Comparison of ENCODE assay signal across 21 cellular contexts in the genomic region with DNA sequence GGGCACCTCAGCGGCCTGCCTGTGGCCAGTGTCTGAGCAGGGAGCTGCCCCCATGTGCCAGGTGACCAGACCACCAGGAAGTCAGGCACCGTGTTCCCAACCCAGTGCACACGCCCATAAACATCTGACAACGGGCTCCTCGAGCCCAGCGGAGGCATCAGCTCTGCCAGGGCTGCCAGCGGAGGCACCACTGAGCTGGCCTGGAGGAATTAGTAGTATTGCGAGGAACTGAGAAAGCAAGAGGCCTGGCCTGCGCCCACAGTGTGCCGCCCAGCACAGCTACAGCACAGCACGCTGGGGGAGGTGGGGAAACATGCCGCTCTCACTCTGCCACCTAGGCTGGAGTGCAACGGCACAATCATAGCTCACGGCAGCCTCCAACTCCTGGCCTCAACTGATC. TPM values are rescaled to one million over a fixed set of nuclear protein-coding genes. Genes with fewer than 3 reads are reported as not detected.
A peak's percentile ranks its signal among the peaks of the same experiment; 100 is the strongest.
DNase-seq lines count a peak whose midpoint lies in the region; ATAC-seq, FAIRE-seq and TF ChIP-seq lines count a peak whose summit lies in the region.
"Had no signal": no experiment of that assay in that cellular context is flagged by ENCODE, and none has a peak within 500 bp of the region (broad histone marks: within the 10 kb centered on the region; RNA-seq: fewer than 3 reads in every experiment).

No MANE protein-coding gene starts in this region.

- H3K4me2 ChIP-seq in HCT116 (ENCODE audit: low read length) (no peak overlapping the region), OCI-LY7 (ENCODE audit: low read length) (no peak overlapping the region), H1 (ENCODE audit: insufficient read depth in 1 of 2, low read depth in 2 of 2, low read length in 2 of 2) (no peak overlapping the region)

- RAD21 ChIA-PET in HCT116 (lab: Charles Lee; ENCODE audit: low non-redundant PET in 1 of 2, low total read pairs in 2 of 2, uncharacterized antibody in 2 of 2, unreplicated experiment in 2 of 2): no interaction called here

- H3K9ac ChIP-seq in HCT116 (ENCODE audit: low read length) (no peak overlapping the region), H1 (replicated peaks in 1 of 4; ENCODE audit: extremely low read depth in 1 of 4, low read depth in 3 of 4, low read length in 3 of 4) (no peak overlapping the region)

- H3K27ac Mint-ChIP-seq in natural killer cell treated with Interleukin-12 subunit alpha and Interleukin-12 subunit beta and Interleukin-15 and Interleukin-18, amount 100 ng/mL, for 72 hours: no peak overlapping the region
- H3K27ac Mint-ChIP-seq: T-helper 17 cell had no signal

- no peaks in the 10 kb centered on the region for H3K23me2 ChIP-seq in H1 (ENCODE audit: low read depth, low read length)

- H4K8ac ChIP-seq in H1 (ENCODE audit: extremely low read depth, insufficient read depth, low read length): no peak overlapping the region

- no peak overlapping the region for H4K91ac ChIP-seq in H1 (replicated peaks; ENCODE audit: insufficient read length, low read length)

- in situ Hi-C loops in KBM-7 (cut with MboI; ENCODE audit: low pct_unique_long_range_greater_than_20kb, low sequenced_read_pairs): no loop called here

- no peak for TF ChIP-seq EP300 in H1 (IDR thresholded peaks at IDR 0.05; ENCODE audit: borderline replicate concordance in 1 of 2, low read depth in 2 of 2, low read length in 2 of 2)

- DNase-seq in ELF-1 (ENCODE audit: low read depth, low spot score) (peak; percentile 3), HCT116 (ENCODE audit: low read depth, low spot score) (no peak), OCI-LY7 (ENCODE audit: low spot score) (no peak), H1 (ENCODE audit: low read depth in 1 of 2, low spot score in 2 of 2) (peak in 1 of 2 experiments; percentile 49), KBM-7 (no peak), heart left ventricle (no peak)
- DNase-seq in natural killer cell treated with Interleukin-12 subunit alpha and Interleukin-12 subunit beta and Interleukin-15 and Interleukin-18, amount 100 ng/mL, for 72 hours (ENCODE audit: low spot score): no peak
- DNase-seq: AML-193, DMS79 treated with DMSO at 0.1 percent for 48 hours, HCEC 1CT, MM.1S, NCI-H1417, NCI-H187, NCI-H2227 treated with DMSO at 0.1 percent for 48 hours, NCI-H524, NCI-H82, SJCRH30, T-helper 17 cell had no signal

- no peaks in the 10 kb centered on the region for H4K20me1 ChIP-seq in HCT116 (ENCODE audit: insufficient read depth)
- no peaks in the 10 kb centered on the region for H4K20me1 ChIP-seq in OCI-LY7 (ENCODE audit: insufficient read depth, low read length)
- peaks cover 0 to 3% of the 10 kb centered on the region in 2 experiments for H4K20me1 ChIP-seq in H1 (replicated peaks in 1 of 2; ENCODE audit: control insufficient read depth in 1 of 2, insufficient read depth in 2 of 2, low read length in 2 of 2)

- H3K36me3 ChIP-seq in HCT116 (ENCODE audit: control insufficient read depth in 1 of 2, insufficient read depth in 2 of 2, low read length in 2 of 2) (peaks cover 13 to 14% of the 10 kb centered on the region in 2 experiments; a peak in 3 of 4 replicates), OCI-LY7 (ENCODE audit: insufficient read depth, low read length) (peaks cover 28% of the 10 kb centered on the region), H1 (ENCODE audit: control insufficient read depth in 2 of 4, insufficient read depth in 4 of 4, low read length in 3 of 4) (peaks cover 0 to 26% (median 14%) of the 10 kb centered on the region in 4 experiments; a peak in 5 of 8 replicates), heart left ventricle (peaks cover 0 to 78% (median 68%) of the 10 kb centered on the region in 9 donors)
- H3K36me3 ChIP-seq: SJCRH30 had no signal

- H3K27me3 ChIP-seq in HCT116 (ENCODE audit: insufficient read depth, low read length): no peaks in the 10 kb centered on the region
- H3K27me3 ChIP-seq in H1 (replicated peaks in 1 of 4; ENCODE audit: control insufficient read depth in 3 of 4, extremely low read depth in 1 of 4, insufficient read depth in 3 of 4, low read length in 3 of 4): no peaks in the 10 kb centered on the region
- no peaks in the 10 kb centered on the region for H3K27me3 ChIP-seq in heart left ventricle
- H3K27me3 ChIP-seq: SJCRH30 had no signal

- no peak overlapping the region for H2BK15ac ChIP-seq in H1 (ENCODE audit: low read length)

- no peak overlapping the region for H4K5ac ChIP-seq in H1 (ENCODE audit: insufficient read length, low read depth, low read length)

- FAIRE-seq in H1 (lab: Jason Lieb, UNC): no peak
- FAIRE-seq: D721Med, G401.6 had no signal

- no peaks in the 10 kb centered on the region for H3K36me3 Mint-ChIP-seq in natural killer cell treated with Interleukin-12 subunit alpha and Interleukin-12 subunit beta and Interleukin-15 and Interleukin-18, amount 100 ng/mL, for 72 hours

- no peaks in the 10 kb centered on the region for H3K27me3 Mint-ChIP-seq in natural killer cell treated with Interleukin-12 subunit alpha and Interleukin-12 subunit beta and Interleukin-15 and Interleukin-18, amount 100 ng/mL, for 72 hours
- H3K27me3 Mint-ChIP-seq: T-helper 17 cell had no signal

- H3K79me2 ChIP-seq in HCT116 (ENCODE audit: insufficient read depth, low read length) (no peaks in the 10 kb centered on the region), OCI-LY7 (ENCODE audit: insufficient read depth, low read depth, low read length) (no peaks in the 10 kb centered on the region), H1 (ENCODE audit: control insufficient read depth in 1 of 2, insufficient read depth in 2 of 2, low read length in 2 of 2) (no peaks in the 10 kb centered on the region)

- H3K4me1 ChIP-seq in HCT116 (ENCODE audit: control insufficient read depth in 1 of 2, insufficient read depth in 2 of 2, low read length in 2 of 2): no peaks in the 10 kb centered on the region
- no peaks in the 10 kb centered on the region for H3K4me1 ChIP-seq in OCI-LY7 (ENCODE audit: insufficient read depth, low read length, poor library complexity, severe bottlenecking)
- H3K4me1 ChIP-seq in H1 (replicated peaks in 1 of 4; ENCODE audit: control insufficient read depth in 3 of 4, insufficient read depth in 4 of 4, low read length in 3 of 4): no peaks in the 10 kb centered on the region
- peaks cover 0 to 16% (median 3%) of the 10 kb centered on the region in 12 donors for H3K4me1 ChIP-seq in heart left ventricle

- H3K9me3 Mint-ChIP-seq in natural killer cell treated with Interleukin-12 subunit alpha and Interleukin-12 subunit beta and Interleukin-15 and Interleukin-18, amount 100 ng/mL, for 72 hours: no peaks in the 10 kb centered on the region

- no peak overlapping the region for H3K4ac ChIP-seq in H1 (replicated peaks; ENCODE audit: insufficient read length, low read depth, low read length)

- CTCF ChIA-PET in HCT116 (lab: Charles Lee): no interaction called here
- CTCF ChIA-PET in OCI-LY7 (lab: Charles Lee; ENCODE audit: unreplicated experiment): no interaction called here
- CTCF ChIA-PET in H1 (lab: Charles Lee; ENCODE audit: partially characterized antibody): interaction anchor here (0.6 to 1.1 kb wide), 6 partner anchors 11 to 492 kb away, joined by 3 to 4 read pairs (median 3); no protein-coding TSS in a partner anchor

- H2AFZ ChIP-seq in HCT116 (ENCODE audit: low read depth, low read length, poor library complexity, severe bottlenecking): no peak overlapping the region
- no peak overlapping the region for H2AFZ ChIP-seq in OCI-LY7 (ENCODE audit: low read length)
- H2AFZ ChIP-seq in H1 (ENCODE audit: low read length): no peak overlapping the region

- POLR2A ChIA-PET in HCT116 (lab: Charles Lee): no interaction called here
- POLR2A ChIA-PET in OCI-LY7 (lab: Charles Lee): no interaction called here
- POLR2A ChIA-PET in H1 (lab: Charles Lee; ENCODE audit: partially characterized antibody): interaction anchor here (1.0 kb wide), 1 partner anchor 9 kb away, joined by 3 read pairs; no protein-coding TSS in a partner anchor

- H3K9me3 ChIP-seq in HCT116 (ENCODE audit: control insufficient read depth in 1 of 2, insufficient read depth in 1 of 2, low read depth in 1 of 2, low read length in 2 of 2) (no peaks in the 10 kb centered on the region), OCI-LY7 (ENCODE audit: low read length) (no peaks in the 10 kb centered on the region), H1 (ENCODE audit: insufficient read depth in 2 of 2, low read depth in 1 of 2, low read length in 1 of 2) (no peaks in the 10 kb centered on the region), heart left ventricle (no peaks in the 10 kb centered on the region)
- H3K9me3 ChIP-seq: SJCRH30 had no signal

- H3K9me2 ChIP-seq in HCT116 (ENCODE audit: insufficient read depth): no peaks in the 10 kb centered on the region
- H3K9me2 ChIP-seq in OCI-LY7 (ENCODE audit: insufficient read depth, low read length): no peaks in the 10 kb centered on the region

- H3K18ac ChIP-seq in H1 (ENCODE audit: extremely low read depth, low read length): no peak overlapping the region

- H2BK120ac ChIP-seq in H1 (replicated peaks; ENCODE audit: low read depth, low read length): no peak overlapping the region

- no peak overlapping the region for H2AK5ac ChIP-seq in H1 (ENCODE audit: low read depth, low read length)

- peaks cover 0 to 2% of the 10 kb centered on the region in 2 donors for H3K4me1 Mint-ChIP-seq in natural killer cell treated with Interleukin-12 subunit alpha and Interleukin-12 subunit beta and Interleukin-15 and Interleukin-18, amount 100 ng/mL, for 72 hours (ENCODE audit: low read depth in 2 of 2)
- H3K4me1 Mint-ChIP-seq: T-helper 17 cell had no signal

- intact Hi-C loops in HCT116 (cut with micrococcal nuclease): no loop called here
- intact Hi-C loops in OCI-LY7 (cut with micrococcal nuclease; ENCODE audit: unreplicated experiment): no loop called here
- intact Hi-C loops in heart left ventricle (cut with DNase I): no loop called here

- H3K4me3 ChIP-seq in HCT116 (replicated peaks in 1 of 2; ENCODE audit: low read depth in 1 of 2, low read length in 2 of 2): no peak overlapping the region
- no peak overlapping the region for H3K4me3 ChIP-seq in OCI-LY7 (ENCODE audit: low read depth, low read length, poor library complexity, severe bottlenecking)
- no peak overlapping the region for H3K4me3 ChIP-seq in H1 (ENCODE audit: extremely low read depth in 1 of 4, insufficient read depth in 2 of 4, low read depth in 3 of 4, low read length in 4 of 4)
- no peak overlapping the region for H3K4me3 ChIP-seq in heart left ventricle
- H3K4me3 ChIP-seq: SJCRH30 had no signal

- no peak overlapping the region for H3K14ac ChIP-seq in H1 (ENCODE audit: insufficient read length)

- TF ChIP-seq POLR2A in HCT116 (IDR thresholded peaks at IDR 0.05; ENCODE audit: borderline replicate concordance, extremely low read depth, insufficient read depth, insufficient read length): no peak
- TF ChIP-seq POLR2A in H1 (IDR thresholded peaks at IDR 0.05; ENCODE audit: control extremely low read depth in 1 of 2, low read depth in 2 of 2, low read length in 2 of 2): no peak
- no peak for TF ChIP-seq POLR2A in heart left ventricle (IDR thresholded peaks at IDR 0.05)

- BruUV-seq in HCT116 (replicated peaks; lab: Mats Ljungman, UMichigan) (no TSS peak), OCI-LY7 (replicated peaks; lab: Mats Ljungman, UMichigan) (no TSS peak)

- no peak overlapping the region for H3K4me3 Mint-ChIP-seq in natural killer cell treated with Interleukin-12 subunit alpha and Interleukin-12 subunit beta and Interleukin-15 and Interleukin-18, amount 100 ng/mL, for 72 hours
- H3K4me3 Mint-ChIP-seq: T-helper 17 cell had no signal

- no peak overlapping the region for H3K23ac ChIP-seq in H1 (ENCODE audit: insufficient read length)

- H2BK12ac ChIP-seq in H1 (ENCODE audit: low read depth, low read length): no peak overlapping the region

- ATAC-seq in HCT116: peak; percentile 79
- no peak for ATAC-seq in natural killer cell treated with Interleukin-12 subunit alpha and Interleukin-12 subunit beta and Interleukin-15 and Interleukin-18, amount 100 ng/mL, for 72 hours
- ATAC-seq in heart left ventricle: no peak
- ATAC-seq: T-helper 17 cell had no signal

- TF ChIP-seq RAD21 in HCT116 (IDR thresholded peaks at IDR 0.05; ENCODE audit: low read depth): no peak
- TF ChIP-seq RAD21 in H1 (IDR thresholded peaks at IDR 0.05 in 1 of 2, conservative IDR thresholded peaks at IDR 0.05 in 1 of 2; ENCODE audit: low read depth in 2 of 2, low read length in 2 of 2): peak in 1 of 2 experiments; percentile 25; a peak in 1 of 4 replicates

- peak in 1 of 3 experiments; percentile 28; a peak in 2 of 6 replicates for TF ChIP-seq CTCF in HCT116 (IDR thresholded peaks at IDR 0.05 in 2 of 3, conservative IDR thresholded peaks at IDR 0.05 in 1 of 3; ENCODE audit: borderline replicate concordance in 1 of 3, insufficient read depth in 1 of 3, low read depth in 2 of 3, low read length in 2 of 3)
- TF ChIP-seq CTCF in OCI-LY7 (conservative IDR thresholded peaks at IDR 0.05; ENCODE audit: low read length): 0 out of 2 replicates have a peak, but pooled peaks have one; percentile 22
- TF ChIP-seq CTCF in H1 (IDR thresholded peaks at IDR 0.05; ENCODE audit: control extremely low read depth in 1 of 3, insufficient read depth in 1 of 3, low read depth in 1 of 3, low read length in 3 of 3): peak; percentile 23 to 46 (median 34); a peak in 3 of 4 replicates
- no peak for TF ChIP-seq CTCF in heart left ventricle (IDR thresholded peaks at IDR 0.05)

- H2BK20ac ChIP-seq in H1 (ENCODE audit: low read length): no peak overlapping the region

- H2BK5ac ChIP-seq in H1 (ENCODE audit: low read depth, low read length): no peak overlapping the region

- H3K79me1 ChIP-seq in H1 (ENCODE audit: low read depth, low read length): 0 out of 2 replicates have a peak, but pooled peaks cover 2% of the 10 kb centered on the region

- 85% methylated on average over 14 of the region's 14 CpGs; no CpG with 5 or more reads in 1 of the 2 experiments for WGBS in H1 (ENCODE audit: extremely low coverage in 1 of 2, insufficient coverage in 1 of 2, insufficient read length in 1 of 2, insufficient replicate concordance in 2 of 2, low coverage in 1 of 2, low lambda C conversion rate in 2 of 2, missing lambda C conversion rate in 1 of 2), 2 experiments
- WGBS in heart left ventricle, 4 donors: 87 to 95% (median 90%) methylated on average over 6 to 14 of the region's 14 CpGs

- no peak overlapping the region for H3K27ac ChIP-seq in HCT116 (ENCODE audit: low read depth, low read length)
- no peak overlapping the region for H3K27ac ChIP-seq in OCI-LY7 (ENCODE audit: low read depth, low read length, poor library complexity, severe bottlenecking)
- H3K27ac ChIP-seq in H1 (ENCODE audit: low read depth, low read length): no peak overlapping the region
- H3K27ac ChIP-seq in heart left ventricle: no peak overlapping the region
- H3K27ac ChIP-seq: C4-2B, SJCRH30 had no signal

- H3K56ac ChIP-seq in H1 (replicated peaks; ENCODE audit: insufficient read length, low read depth, low read length): no peak overlapping the region

RNA-seq across cellular contexts. Expression of a gene that starts 44.6 kb away (rescaled TPM):
- total RNA-seq in HCT116 (2021; ENCODE audit: unreplicated experiment) (48.1 TPM), OCI-LY7 (2022) (55.3 and 58.5 TPM in 2 replicates), heart left ventricle (10 to 100 TPM; 14.6 to 47.5 (median 23.6) TPM)
- polyA plus RNA-seq in HCT116 (2012): 25.2 and 30.0 TPM in 2 replicates
- total RNA-seq in OCI-LY7 (2014; rRNA removed; shearing (Covaris generic)): 39.3 and 43.0 TPM in 2 replicates
- total RNA-seq in H1 (2021; fragmentation: NEBNext Ultra II Directional; extraction: Animal tissue kit (Norgen Biotek cat#: 25700)): 55.7 and 57.4 TPM in 2 replicates
- polyA plus RNA-seq in H1 (2011; rRNA removed) (27.9 and 30.5 TPM in 2 replicates), heart left ventricle (10 to 100 TPM in 1 of 2 donors, 1 to 10 TPM in 1; 5.8 to 14.1 TPM)
- 42.4 TPM for polyA plus RNA-seq in H1 (2011; cell fraction: cytosol; rRNA removed)
- polyA plus RNA-seq in H1 (2011; cell fraction: nucleus; rRNA removed): 33.6 TPM
- 27.6 to 34.4 TPM (median 30.0 TPM) in 4 replicates for polyA plus RNA-seq in H1 (2012, experiment 1 of 2)
- polyA plus RNA-seq in H1 (2012, experiment 2 of 2): 5.9 TPM
- polyA plus RNA-seq in H1 (2013, experiment 1 of 2): 24.2 TPM
- 25.4 TPM for polyA plus RNA-seq in H1 (2013, experiment 2 of 2)
- polyA minus RNA-seq in H1 (2011; rRNA and poly(A)+ RNA removed): 71.8 and 77.4 TPM in 2 replicates
- polyA minus RNA-seq in H1 (2011; cell fraction: cytosol; rRNA and poly(A)+ RNA removed): 37.1 TPM
- polyA minus RNA-seq in H1 (2011; cell fraction: nucleus; rRNA and poly(A)+ RNA removed): 36.4 TPM
- 10 to 100 TPM; 47.3 to 55.6 TPM for total RNA-seq in natural killer cell treated with Interleukin-12 subunit alpha and Interleukin-12 subunit beta and Interleukin-15 and Interleukin-18, amount 100 ng/mL, for 72 hours

RNA-seq across cellular contexts. Expression of a gene that starts 45.3 kb away (rescaled TPM):
- 0.54 TPM for total RNA-seq in HCT116 (2021; ENCODE audit: unreplicated experiment)
- 0.19 and 0.23 TPM in 2 replicates for polyA plus RNA-seq in HCT116 (2012)
- 0.54 TPM in 2 replicates for total RNA-seq in OCI-LY7 (2014; rRNA removed; shearing (Covaris generic))
- 0.65 and 0.72 TPM in 2 replicates for total RNA-seq in OCI-LY7 (2022)
- total RNA-seq in H1 (2021; fragmentation: NEBNext Ultra II Directional; extraction: Animal tissue kit (Norgen Biotek cat#: 25700)): 0.26 and 0.33 TPM in 2 replicates
- 0.11 TPM in 2 replicates for polyA plus RNA-seq in H1 (2011; rRNA removed)
- 0.09 TPM for polyA plus RNA-seq in H1 (2011; cell fraction: cytosol; rRNA removed)
- 0.10 TPM for polyA plus RNA-seq in H1 (2011; cell fraction: nucleus; rRNA removed)
- 0.05 to 0.15 TPM (median 0.08 TPM) in 4 replicates for polyA plus RNA-seq in H1 (2012, experiment 1 of 2)
- 0.13 TPM for polyA plus RNA-seq in H1 (2012, experiment 2 of 2)
- 0.10 TPM for polyA plus RNA-seq in H1 (2013, experiment 1 of 2)
- polyA plus RNA-seq in H1 (2013, experiment 2 of 2): 0.07 TPM
- 0.05 TPM in 1 of 2 replicates, not detected in the other for polyA minus RNA-seq in H1 (2011; rRNA and poly(A)+ RNA removed)
- 0.37 TPM for polyA minus RNA-seq in H1 (2011; cell fraction: cytosol; rRNA and poly(A)+ RNA removed)
- polyA minus RNA-seq in H1 (2011; cell fraction: nucleus; rRNA and poly(A)+ RNA removed): 0.40 TPM
- under 1 TPM in 1 of 2 donors, not detected in 1; 0.20 TPM for total RNA-seq in natural killer cell treated with Interleukin-12 subunit alpha and Interleukin-12 subunit beta and Interleukin-15 and Interleukin-18, amount 100 ng/mL, for 72 hours
- total RNA-seq in heart left ventricle: 10 to 100 TPM in 2 of 9 donors, 1 to 10 TPM in 7; 2.6 to 11.2 (median 4.5) TPM
- polyA plus RNA-seq in heart left ventricle: 1 to 10 TPM in 1 of 2 donors, under 1 TPM in 1; 0.83 to 3.4 TPM

RNA-seq across cellular contexts. Expression of a gene that starts 49.3 kb away (rescaled TPM):
- total RNA-seq in HCT116 (2021; ENCODE audit: unreplicated experiment): 143 TPM
- 82.0 and 97.8 TPM in 2 replicates for polyA plus RNA-seq in HCT116 (2012)
- total RNA-seq in OCI-LY7 (2014; rRNA removed; shearing (Covaris generic)): 162 and 200 TPM in 2 replicates
- 170 and 186 TPM in 2 replicates for total RNA-seq in OCI-LY7 (2022)
- 98.8 and 105 TPM in 2 replicates for total RNA-seq in H1 (2021; fragmentation: NEBNext Ultra II Directional; extraction: Animal tissue kit (Norgen Biotek cat#: 25700))
- 33.0 and 43.2 TPM in 2 replicates for polyA plus RNA-seq in H1 (2011; rRNA removed)
- 97.4 TPM for polyA plus RNA-seq in H1 (2011; cell fraction: cytosol; rRNA removed)
- polyA plus RNA-seq in H1 (2011; cell fraction: nucleus; rRNA removed): 27.0 TPM
- polyA plus RNA-seq in H1 (2012, experiment 1 of 2): 60.9 to 91.9 TPM (median 63.5 TPM) in 4 replicates
- polyA plus RNA-seq in H1 (2012, experiment 2 of 2): 32.0 TPM
- polyA plus RNA-seq in H1 (2013, experiment 1 of 2): 240 TPM
- polyA plus RNA-seq in H1 (2013, experiment 2 of 2): 254 TPM
- 7.8 TPM in 2 replicates for polyA minus RNA-seq in H1 (2011; rRNA and poly(A)+ RNA removed)
- 37.1 TPM for polyA minus RNA-seq in H1 (2011; cell fraction: cytosol; rRNA and poly(A)+ RNA removed)
- 25.5 TPM for polyA minus RNA-seq in H1 (2011; cell fraction: nucleus; rRNA and poly(A)+ RNA removed)
- 10 to 100 TPM; 71.8 to 80.9 TPM for total RNA-seq in natural killer cell treated with Interleukin-12 subunit alpha and Interleukin-12 subunit beta and Interleukin-15 and Interleukin-18, amount 100 ng/mL, for 72 hours
- 100 to 1,000 TPM in 6 of 9 donors, 10 to 100 TPM in 3; 94.3 to 270 (median 146) TPM for total RNA-seq in heart left ventricle
- polyA plus RNA-seq in heart left ventricle: 100 to 1,000 TPM; 239 to 331 TPM

Comparison
In these comparisons a context has a peak if more than half of its experiments do, and no peak if none do; other contexts are left out.
1. CTCF ChIP-seq: peak in OCI-LY7 (single experiment) and H1 (3 of 3); none in heart left ventricle (0 of 12).